ENCODE assay signal across 2 cellular contexts in the genomic region with DNA sequence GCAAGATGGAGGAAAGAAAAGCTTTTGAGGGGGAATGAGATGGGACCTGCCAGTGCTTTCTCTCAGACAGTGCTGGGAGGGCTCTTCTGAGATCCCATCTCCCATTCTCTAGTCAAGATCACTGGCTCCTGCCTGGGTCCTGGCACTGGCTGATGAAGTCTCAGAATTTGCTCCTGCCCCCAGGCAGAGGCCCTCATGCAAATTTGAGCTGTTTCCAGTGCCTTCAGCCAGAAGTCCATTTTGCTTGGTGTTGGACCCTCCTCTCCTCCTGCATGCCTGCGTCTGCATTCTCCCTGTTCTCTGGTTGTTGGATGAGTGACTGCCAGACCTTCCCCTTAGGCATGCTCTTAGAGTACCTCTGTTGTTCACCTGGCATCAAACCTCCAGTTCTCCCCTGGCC.
TF ChIP-seq lines count a peak whose summit lies in the region.

No MANE protein-coding gene starts in this region.

TF ChIP-seq in HEK293, 187 proteins besides CTCF, POLR2A, EP300 and RAD21:
- TF ChIP-seq ZNF148 (tag by site-specific recombination; IDR thresholded peaks at IDR 0.05; ENCODE audit: borderline replicate concordance) (no peak), ZNF133 (tag by site-specific recombination; IDR thresholded peaks at IDR 0.05) (peak; percentile 74)
TF ChIP-seq in HEK293: peak in this region for 1.

TF ChIP-seq in H1, 55 proteins besides CTCF, POLR2A, EP300 and RAD21:
- TF ChIP-seq MAFK (IDR thresholded peaks at IDR 0.05; ENCODE audit: low read depth, low read length) (no peak), TBP (IDR thresholded peaks at IDR 0.05; ENCODE audit: low read depth, low read length) (no peak), TCF12 (IDR thresholded peaks at IDR 0.05; ENCODE audit: low read depth, low read length) (no peak), SUZ12 (IDR thresholded peaks at IDR 0.05; ENCODE audit: low read length) (no peak), CTBP2 (IDR thresholded peaks at IDR 0.05; ENCODE audit: borderline replicate concordance, insufficient read depth, insufficient read length, low read length) (no peak), TEAD4 (IDR thresholded peaks at IDR 0.05; ENCODE audit: low read depth, low read length) (no peak), CHD7 (IDR thresholded peaks at IDR 0.05; ENCODE audit: insufficient replicate concordance, low read length) (no peak)
